In genomic region chr10:82288461-82288881, GRCh38 we compare ENCODE assay signal across 24 cellular contexts.
DNase-seq lines count a peak whose midpoint lies in the region; ATAC-seq, FAIRE-seq and TF ChIP-seq lines count a peak whose summit lies in the region.
"Had no signal": no experiment of that assay in that cellular context is flagged by ENCODE, and none has a peak within 500 bp of the region (broad histone marks: within the 10 kb centered on the region; RNA-seq: fewer than 3 reads in every experiment).

No MANE protein-coding gene starts in this region.

- H3K9ac ChIP-seq in kidney (ENCODE audit: low read length in 2 of 2), result no peak overlapping the region

- no peak for TF ChIP-seq CTCF in AG10803 (conservative IDR thresholded peaks at IDR 0.05; ENCODE audit: low read length)
- no peak for TF ChIP-seq CTCF in RWPE2 (IDR thresholded peaks at IDR 0.05; ENCODE audit: poor library complexity, severe bottlenecking)
- TF ChIP-seq CTCF in kidney (IDR thresholded peaks at IDR 0.05; ENCODE audit: borderline replicate concordance, extremely low read depth, insufficient read depth), result no peak

- no peak for FAIRE-seq in kidney (lab: Jason Lieb, UNC)
- FAIRE-seq: endothelial cell of umbilical vein, K562 had no signal

- DNase-seq in AG10803 (ENCODE audit: low read depth), result peak; percentile 32
- DNase-seq in RWPE2 (ENCODE audit: low spot score), result no peak
- peak; percentile 18 for DNase-seq in fibroblast of peridontal ligament (ENCODE audit: extremely low read depth)
- peak; percentile 40 for DNase-seq in non-pigmented ciliary epithelial cell (ENCODE audit: low read depth)
- DNase-seq in kidney, result no peak
- DNase-seq: activated CD4-positive, alpha-beta T cell treated with anti-CD3 and anti-CD28 coated beads, Interleukin-2, amount 50 U/mL, for 4 hours; activated naive CD4-positive, alpha-beta T cell treated with anti-CD3 and anti-CD28 coated beads for 36 hours; activated T-cell treated with anti-CD3 and anti-CD28 coated beads for 4 hours; CD8-positive, alpha-beta T cell; cortex of kidney; DND-41; head of caudate nucleus; NCI-H2081 treated with DMSO at 0.1 percent for 48 hours; NCI-H524; nephron progenitor cell; Right ventricle myocardium superior; stimulated activated CD4-positive, alpha-beta T cell treated with anti-CD3 and anti-CD28 coated beads, Interleukin-12 subunit alpha, Interleukin-12 subunit beta, amount 100 ng/mL, for 4 hours had no signal

- ATAC-seq in RWPE2 (ENCODE audit: low read depth), result peak; percentile 85
- no peak for ATAC-seq in activated CD4-positive, CD25-positive, alpha-beta regulatory T cell treated with anti-CD3 and anti-CD28 coated beads, Interleukin-2, amount 50 U/mL, for 24 hours
- ATAC-seq in GM18505 (IDR thresholded peaks at IDR 0.05; ENCODE audit: unreplicated experiment), result no peak
- no peak for ATAC-seq in HG03108 (IDR thresholded peaks at IDR 0.05; ENCODE audit: unreplicated experiment)
- ATAC-seq: CD8-positive, alpha-beta T cell; K562; stimulated activated effector memory CD8-positive, alpha-beta T cell treated with anti-CD3 and anti-CD28 coated beads, Interleukin-12 subunit alpha, Interleukin-12 subunit beta, amount 100 ng/mL, for 72 hours had no signal

- H3K9me3 ChIP-seq in RWPE2 (ENCODE audit: severe bottlenecking), result peaks cover 2% of the 10 kb centered on the region
- H3K9me3 ChIP-seq in kidney (ENCODE audit: control insufficient read depth in 1 of 2, low read length in 2 of 2), result no peaks in the 10 kb centered on the region

- H3K27ac ChIP-seq in RWPE2 (ENCODE audit: poor library complexity, severe bottlenecking) (no peak overlapping the region), kidney (ENCODE audit: low read depth in 2 of 2, low read length in 2 of 2) (no peak overlapping the region)
- H3K27ac ChIP-seq: VCaP had no signal

- H3K4me3 ChIP-seq in AG10803 (ENCODE audit: low read length) (no peak overlapping the region), RWPE2 (ENCODE audit: severe bottlenecking) (no peak overlapping the region), kidney (ENCODE audit: low read length in 2 of 2) (no peak overlapping the region)
- H3K4me3 ChIP-seq: K562 had no signal

- intact Hi-C loops in kidney (cut with DNase I), result no loop called here

- no peak for TF ChIP-seq POLR2A in GM18505 (IDR thresholded peaks at IDR 0.05; ENCODE audit: borderline replicate concordance, extremely low read depth, insufficient read depth, insufficient read length)

- H3K4me1 ChIP-seq in RWPE2 (ENCODE audit: insufficient read depth, poor library complexity, severe bottlenecking) (no peaks in the 10 kb centered on the region), kidney (ENCODE audit: control insufficient read depth in 1 of 2, insufficient read depth in 1 of 2, low read depth in 1 of 2, low read length in 2 of 2) (no peaks in the 10 kb centered on the region)

- H3K36me3 ChIP-seq in RWPE2 (ENCODE audit: low read depth) (no peaks in the 10 kb centered on the region), kidney (ENCODE audit: control insufficient read depth in 1 of 2, insufficient read depth in 2 of 2, low read length in 2 of 2) (no peaks in the 10 kb centered on the region)

- H3K27me3 ChIP-seq in RWPE2 (ENCODE audit: insufficient read depth, poor library complexity, severe bottlenecking), result no peaks in the 10 kb centered on the region

Comparison
In these comparisons a context has a peak if more than half of its experiments do, and no peak if none do; other contexts are left out.
1. DNase-seq: peak in AG10803 (single experiment), fibroblast of peridontal ligament (single experiment) and non-pigmented ciliary epithelial cell (single experiment); none in RWPE2 (single experiment) and kidney (single experiment).